22 cellular contexts compared by ENCODE assay signal in the genomic region with DNA sequence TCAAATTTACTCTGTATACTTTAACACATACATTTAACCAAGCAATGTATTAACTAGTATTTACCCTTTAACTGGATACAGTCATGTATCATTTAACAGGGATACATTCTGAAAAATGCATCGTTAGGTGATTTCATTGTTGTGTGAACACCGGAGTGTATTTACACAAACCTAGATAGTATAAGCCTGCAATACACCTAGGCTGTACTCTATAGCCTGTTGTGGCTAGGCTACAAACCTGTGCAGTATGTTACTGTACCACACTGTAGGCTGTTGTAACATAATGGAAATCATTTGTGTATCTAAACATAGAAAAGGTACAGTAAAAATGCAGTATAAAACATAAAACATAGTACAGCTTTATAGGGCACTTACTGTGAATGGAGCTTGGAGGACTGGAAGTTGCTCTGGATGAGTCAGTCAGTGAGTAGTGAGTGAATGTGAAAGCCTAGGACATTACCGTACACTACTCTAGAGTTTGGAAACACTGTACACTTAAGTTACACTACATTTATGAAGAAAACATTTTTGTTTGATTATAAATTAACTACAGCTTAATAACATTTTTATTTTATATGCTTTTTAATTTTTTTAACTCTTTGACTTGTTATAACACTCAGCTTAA. TPM values are rescaled to one million over a fixed set of nuclear protein-coding genes. Genes with fewer than 3 reads are reported as not detected.
DNase-seq lines count a peak whose midpoint lies in the region; ATAC-seq, FAIRE-seq and TF ChIP-seq lines count a peak whose summit lies in the region.
"Had no signal": no experiment of that assay in that cellular context is flagged by ENCODE, and none has a peak within 500 bp of the region (broad histone marks: within the 10 kb centered on the region; RNA-seq: fewer than 3 reads in every experiment).

No MANE protein-coding gene starts in this region.

- H3K27me3 Mint-ChIP-seq in CD8-positive, alpha-beta T cell (ENCODE audit: low read depth) = peaks cover 7% of the 10 kb centered on the region

- CTCF ChIA-PET in CD8-positive, alpha-beta T cell (lab: Charles Lee) = no interaction called here

- no peaks in the 10 kb centered on the region for H3K36me3 ChIP-seq in CD8-positive, alpha-beta T cell (ENCODE audit: insufficient read depth, low read length)
- H3K36me3 ChIP-seq: heart right ventricle, MG63, right lobe of liver had no signal

- no peaks in the 10 kb centered on the region for H3K9me3 ChIP-seq in CD8-positive, alpha-beta T cell (ENCODE audit: low read length)
- H3K9me3 ChIP-seq: heart right ventricle, mucosa of descending colon, right lobe of liver had no signal

- POLR2A ChIA-PET in CD8-positive, alpha-beta T cell (lab: Charles Lee) = interaction anchor here (0.7 kb wide), 1 partner anchor 9 kb away, joined by 4 read pairs; no protein-coding TSS in a partner anchor

- H3K4me1 Mint-ChIP-seq in CD8-positive, alpha-beta T cell (ENCODE audit: low read depth) = no peaks in the 10 kb centered on the region
- H3K4me1 Mint-ChIP-seq: central memory CD8-positive, alpha-beta T cell had no signal

- intact Hi-C loops in CD8-positive, alpha-beta T cell (cut with DNase I, micrococcal nuclease) = no loop called here

- H3K36me3 Mint-ChIP-seq in CD8-positive, alpha-beta T cell = no peaks in the 10 kb centered on the region

- TF ChIP-seq CTCF in CD8-positive, alpha-beta T cell (IDR thresholded peaks at IDR 0.05) = no peak

- DNase-seq in HCEC 1CT = peak; percentile 80
- DNase-seq in fibroblast of peridontal ligament (ENCODE audit: extremely low read depth) = peak; percentile 73
- no peak for DNase-seq in activated gamma-delta T cell (lab: John Stamatoyannopoulos, UW)
- DNase-seq in DMS114 treated with DMSO at 0.1 percent for 48 hours (lab: John Stamatoyannopoulos, UW; ENCODE audit: unreplicated experiment) = no peak
- no peak for DNase-seq in CD8-positive, alpha-beta T cell
- DNase-seq: activated CD4-positive, CD25-positive, alpha-beta regulatory T cell treated with anti-CD3 and anti-CD28 coated beads, Interleukin-2, amount 50 U/mL, for 72 hours; activated naive CD4-positive, alpha-beta T cell treated with anti-CD3 and anti-CD28 coated beads, Interleukin-2, amount 50 U/mL, for 16 hours; heart right ventricle; left cardiac atrium; MG63; mucosa of descending colon; NCI-H2081; nucleus accumbens; right lobe of liver; SHP77; stimulated activated CD4-positive, alpha-beta T cell treated with anti-CD3 and anti-CD28 coated beads, Interleukin-4, amount 100 ng/mL, for 1 hour; stimulated activated CD8-positive, alpha-beta memory T cell treated with anti-CD3 and anti-CD28 coated beads, Interleukin-4, amount 100 ng/mL, for 48 hours had no signal

- H3K27me3 ChIP-seq in CD8-positive, alpha-beta T cell (ENCODE audit: insufficient read depth, low read length) = no peaks in the 10 kb centered on the region
- H3K27me3 ChIP-seq: heart right ventricle, MG63, right lobe of liver had no signal

- H3K27ac ChIP-seq in CD8-positive, alpha-beta T cell (ENCODE audit: low read depth, low read length) = no peak overlapping the region
- H3K27ac ChIP-seq: heart right ventricle, right lobe of liver had no signal

- no peak overlapping the region for H3K4me3 Mint-ChIP-seq in CD8-positive, alpha-beta T cell
- H3K4me3 Mint-ChIP-seq: central memory CD8-positive, alpha-beta T cell had no signal

- no peak overlapping the region for H3K27ac Mint-ChIP-seq in CD8-positive, alpha-beta T cell

- peak; percentile 92 for FAIRE-seq in TTC549 (lab: Jason Lieb, UNC)
- FAIRE-seq: endometrium had no signal

- ATAC-seq in GM21381 (IDR thresholded peaks at IDR 0.05; ENCODE audit: unreplicated experiment) = no peak
- no peak for ATAC-seq in CD8-positive, alpha-beta T cell
- ATAC-seq: heart right ventricle, left cardiac atrium, mucosa of descending colon, right lobe of liver had no signal

- H3K4me1 ChIP-seq in CD8-positive, alpha-beta T cell (ENCODE audit: insufficient read depth, low read length) = no peaks in the 10 kb centered on the region
- H3K4me1 ChIP-seq: right lobe of liver had no signal

- no peak overlapping the region for H3K4me3 ChIP-seq in CD8-positive, alpha-beta T cell (ENCODE audit: low read depth, low read length)
- H3K4me3 ChIP-seq: heart right ventricle, MG63, mucosa of descending colon, right lobe of liver had no signal

- no peaks in the 10 kb centered on the region for H3K9me3 Mint-ChIP-seq in CD8-positive, alpha-beta T cell
- H3K9me3 Mint-ChIP-seq: central memory CD8-positive, alpha-beta T cell had no signal

RNA-seq across cellular contexts. Expression of a gene that starts 21.3 kb away (rescaled TPM):
- total RNA-seq in CD8-positive, alpha-beta T cell = not detected
- total RNA-seq: T-helper 2 cell treated with Interferon-gamma antibody and Interleukin-4, amounts not matched to agents 100 ng/mL and 5 ng/mL, for 36 hours had no signal

Comparison
In these comparisons a context has a peak if more than half of its experiments do, and no peak if none do; other contexts are left out.
1. DNase-seq: peak in HCEC 1CT (single experiment) and fibroblast of peridontal ligament (single experiment); none in activated gamma-delta T cell (single experiment), DMS114 treated with DMSO at 0.1 percent for 48 hours (single experiment) and CD8-positive, alpha-beta T cell (0 of 7).